In the genomic region with DNA sequence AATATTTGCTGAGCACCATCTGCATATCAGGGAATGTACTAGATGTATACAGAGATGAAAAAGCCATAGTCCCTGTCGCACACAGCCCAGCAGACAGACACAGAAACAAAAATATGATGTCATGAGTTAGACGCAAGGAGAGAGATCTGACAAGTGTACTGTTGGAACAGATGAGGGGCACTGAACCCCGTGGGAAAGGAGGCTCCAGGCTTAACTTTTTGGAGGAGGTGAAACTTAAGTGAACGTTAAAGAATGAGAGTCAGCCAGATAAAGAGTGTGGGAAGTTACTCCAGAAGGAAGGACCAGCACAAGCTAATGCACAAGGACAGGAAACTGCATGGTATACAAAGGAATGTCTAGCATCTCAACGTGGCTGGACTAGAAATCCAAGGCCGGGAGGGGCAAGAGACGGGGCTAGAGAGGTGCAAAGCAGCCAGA, we compare ENCODE assay signal across 18 cellular contexts. TPM values are rescaled to one million over a fixed set of nuclear protein-coding genes. Genes with fewer than 3 reads are reported as not detected.
A peak's percentile ranks its signal among the peaks of the same experiment; 100 is the strongest.
DNase-seq lines count a peak whose midpoint lies in the region; ATAC-seq, FAIRE-seq and TF ChIP-seq lines count a peak whose summit lies in the region.
"Had no signal": no experiment of that assay in that cellular context is flagged by ENCODE, and none has a peak within 500 bp of the region (broad histone marks: within the 10 kb centered on the region; RNA-seq: fewer than 3 reads in every experiment).

No MANE protein-coding gene starts in this region.

- peaks cover 8% of the 10 kb centered on the region for H3K4me1 ChIP-seq in HEK293 (ENCODE audit: control insufficient read depth, insufficient read depth, low read length)
- peaks cover 37% of the 10 kb centered on the region for H3K4me1 ChIP-seq in astrocyte (ENCODE audit: insufficient read depth, low read length)
- peaks cover 14 to 48% (median 39%) of the 10 kb centered on the region in 6 donors for H3K4me1 ChIP-seq in spleen
- H3K4me1 ChIP-seq: gastrocnemius medialis had no signal

- peak; percentile 29 for FAIRE-seq in astrocyte (lab: Jason Lieb, UNC)
- FAIRE-seq: H54 had no signal

- H3K4me2 ChIP-seq in astrocyte (ENCODE audit: low read length): peak overlapping the region; percentile 63

- H3K27me3 ChIP-seq in astrocyte (ENCODE audit: insufficient read depth, low read length): no peaks in the 10 kb centered on the region
- H3K27me3 ChIP-seq in spleen (replicated peaks in 1 of 7): peaks cover 0 to 45% (median 27%) of the 10 kb centered on the region in 7 donors
- H3K27me3 ChIP-seq: gastrocnemius medialis, stomach had no signal

- H3K36me3 ChIP-seq in HEK293 (ENCODE audit: control insufficient read depth in 2 of 2, insufficient read depth in 1 of 2, low read length in 2 of 2) (peaks cover 0 to 2% of the 10 kb centered on the region in 2 experiments; a peak in 1 of 3 replicates), astrocyte (ENCODE audit: insufficient read depth, low read length) (peaks cover 7% of the 10 kb centered on the region), spleen (no peaks in the 10 kb centered on the region)
- H3K36me3 ChIP-seq: gastrocnemius medialis, stomach had no signal

- H3K9me3 Mint-ChIP-seq in astrocyte (ENCODE audit: unreplicated experiment): peaks cover 2% of the 10 kb centered on the region
- H3K9me3 Mint-ChIP-seq: dendritic cell treated with granulocyte-macrophage colony-stimulating factor and Interleukin-4, amounts not matched to agents 40 ng/mL and 50 ng/mL, for 4 days had no signal

- peaks cover 7% of the 10 kb centered on the region for H3K36me3 Mint-ChIP-seq in astrocyte (ENCODE audit: low read depth, unreplicated experiment)

- no peak for TF ChIP-seq POLR2A in spleen (IDR thresholded peaks at IDR 0.05)

- H2AFZ ChIP-seq in astrocyte (ENCODE audit: low read depth, low read length): peak overlapping the region; percentile 31

- H3K9ac ChIP-seq in astrocyte (ENCODE audit: low read length): peak overlapping the region; percentile 76

- no peak for ATAC-seq in HG03469 (IDR thresholded peaks at IDR 0.05; ENCODE audit: unreplicated experiment)
- ATAC-seq in GM19452 (IDR thresholded peaks at IDR 0.05; ENCODE audit: unreplicated experiment): no peak
- ATAC-seq: gastrocnemius medialis, sciatic nerve had no signal

- H3K27me3 Mint-ChIP-seq in astrocyte (ENCODE audit: low read depth, unreplicated experiment): no peaks in the 10 kb centered on the region
- H3K27me3 Mint-ChIP-seq: CD4-positive, alpha-beta memory T cell had no signal

- H4K20me1 ChIP-seq in astrocyte (ENCODE audit: insufficient read depth, low read length): peaks cover 8% of the 10 kb centered on the region

- H3K79me2 ChIP-seq in astrocyte (ENCODE audit: insufficient read depth, low read length): peaks cover 35% of the 10 kb centered on the region

- 66 to 74% (median 71%) methylated on average over 7 of the region's 7 CpGs for WGBS in spleen, 5 donors

- intact Hi-C loops in spleen (cut with DNase I; ENCODE audit: low total_unique reads): no loop called here

- DNase-seq in astrocyte (ENCODE audit: low read depth) (peak; percentile 90), islet precursor cell (peak; percentile 82), spleen (peak; percentile 35)
- no peak for DNase-seq in effector CD4-positive, alpha-beta T cell
- DNase-seq: activated CD8-positive, alpha-beta memory T cell treated with anti-CD3 and anti-CD28 coated beads for 24 hours; activated gamma-delta T cell treated with Interleukin-2 at 50 U/mL for 16 hours; CD4-positive, alpha-beta memory T cell; gastrocnemius medialis; GF-D8; NCI-H82; Right ventricle myocardium superior; stomach had no signal

- peak overlapping the region; percentile 94 for H3K4me3 Mint-ChIP-seq in astrocyte (ENCODE audit: unreplicated experiment)
- H3K4me3 Mint-ChIP-seq: dendritic cell treated with granulocyte-macrophage colony-stimulating factor and Interleukin-4, amounts not matched to agents 40 ng/mL and 50 ng/mL, for 4 days had no signal

- CTCF ChIA-PET in HEK293 (lab: Yijun Ruan, JAX): interaction anchor here (1.1 kb wide), 1 partner anchor 125 kb away, joined by 4 read pairs; no protein-coding TSS in a partner anchor

- peak overlapping the region; percentile 91 for H3K27ac Mint-ChIP-seq in astrocyte (ENCODE audit: unreplicated experiment)
- H3K27ac Mint-ChIP-seq: dendritic cell treated with granulocyte-macrophage colony-stimulating factor and Interleukin-4, amounts not matched to agents 40 ng/mL and 50 ng/mL, for 4 days had no signal

- POLR2A ChIA-PET in HEK293 (lab: Yijun Ruan, JAX): no interaction called here

- H3K9me3 ChIP-seq in HEK293 (ENCODE audit: control insufficient read depth, insufficient read depth, low read depth, low read length) (no peaks in the 10 kb centered on the region), astrocyte (ENCODE audit: insufficient read depth, low read depth, low read length) (no peaks in the 10 kb centered on the region), spleen (no peaks in the 10 kb centered on the region)
- H3K9me3 ChIP-seq: gastrocnemius medialis, stomach had no signal

- peaks cover 41% of the 10 kb centered on the region for H3K4me1 Mint-ChIP-seq in astrocyte (ENCODE audit: low read depth, unreplicated experiment)

- no peak overlapping the region for H3K4me3 ChIP-seq in HEK293 (ENCODE audit: low read depth, low read length)
- H3K4me3 ChIP-seq in astrocyte (ENCODE audit: insufficient read depth, low read depth, low read length): no peak overlapping the region
- no peak overlapping the region for H3K4me3 ChIP-seq in spleen
- H3K4me3 ChIP-seq: gastrocnemius medialis, stomach had no signal

- no peak overlapping the region for H3K27ac ChIP-seq in HEK293 (ENCODE audit: extremely low read depth, low read depth, low read length)
- H3K27ac ChIP-seq in astrocyte (ENCODE audit: low read depth, low read length): peak overlapping the region; percentile 86
- H3K27ac ChIP-seq in spleen: peak overlapping the region in 1 of 8 donors; percentile 16
- H3K27ac ChIP-seq: gastrocnemius medialis had no signal

- no peak for TF ChIP-seq CTCF in HEK293 (tag by site-specific recombination; IDR thresholded peaks at IDR 0.05)
- TF ChIP-seq CTCF in astrocyte (IDR thresholded peaks at IDR 0.05; ENCODE audit: insufficient read depth, low read depth, low read length): no peak
- no peak for TF ChIP-seq CTCF in spleen (IDR thresholded peaks at IDR 0.05 in 8 of 11, conservative IDR thresholded peaks at IDR 0.05 in 3 of 11)

TF ChIP-seq in HEK293, 187 proteins besides CTCF, POLR2A, EP300 and RAD21:
- TF ChIP-seq ZSCAN16 (tag by site-specific recombination; IDR thresholded peaks at IDR 0.05) (no peak), MZF1 (tag by site-specific recombination; IDR thresholded peaks at IDR 0.05; ENCODE audit: borderline replicate concordance) (no peak), ZNF792 (tag by site-specific recombination; IDR thresholded peaks at IDR 0.05) (no peak)
- TF ChIP-seq, protein P1, sequence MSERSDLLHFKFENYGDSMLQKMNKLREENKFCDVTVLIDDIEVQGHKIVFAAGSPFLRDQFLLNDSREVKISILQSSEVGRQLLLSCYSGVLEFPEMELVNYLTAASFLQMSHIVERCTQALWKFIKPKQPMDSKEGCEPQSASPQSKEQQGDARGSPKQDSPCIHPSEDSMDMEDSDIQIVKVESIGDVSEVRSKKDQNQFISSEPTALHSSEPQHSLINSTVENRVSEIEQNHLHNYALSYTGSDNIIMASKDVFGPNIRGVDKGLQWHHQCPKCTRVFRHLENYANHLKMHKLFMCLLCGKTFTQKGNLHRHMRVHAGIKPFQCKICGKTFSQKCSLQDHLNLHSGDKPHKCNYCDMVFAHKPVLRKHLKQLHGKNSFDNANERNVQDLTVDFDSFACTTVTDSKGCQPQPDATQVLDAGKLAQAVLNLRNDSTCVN (tag by site-specific recombination; optimal IDR thresholded peaks at IDR 0.05): no peak
- TF ChIP-seq, protein P2, sequence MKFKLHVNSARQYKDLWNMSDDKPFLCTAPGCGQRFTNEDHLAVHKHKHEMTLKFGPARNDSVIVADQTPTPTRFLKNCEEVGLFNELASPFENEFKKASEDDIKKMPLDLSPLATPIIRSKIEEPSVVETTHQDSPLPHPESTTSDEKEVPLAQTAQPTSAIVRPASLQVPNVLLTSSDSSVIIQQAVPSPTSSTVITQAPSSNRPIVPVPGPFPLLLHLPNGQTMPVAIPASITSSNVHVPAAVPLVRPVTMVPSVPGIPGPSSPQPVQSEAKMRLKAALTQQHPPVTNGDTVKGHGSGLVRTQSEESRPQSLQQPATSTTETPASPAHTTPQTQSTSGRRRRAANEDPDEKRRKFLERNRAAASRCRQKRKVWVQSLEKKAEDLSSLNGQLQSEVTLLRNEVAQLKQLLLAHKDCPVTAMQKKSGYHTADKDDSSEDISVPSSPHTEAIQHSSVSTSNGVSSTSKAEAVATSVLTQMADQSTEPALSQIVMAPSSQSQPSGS (tag by site-specific recombination; IDR thresholded peaks at IDR 0.05; ENCODE audit: low read depth): peak; percentile 68; the same call in 1 of the 2 replicates

RNA-seq across cellular contexts. Expression of a gene that starts 2.5 kb away (rescaled TPM):
- total RNA-seq in astrocyte (1,163 and 1,186 TPM in 2 replicates), spleen (100 to 1,000 TPM in 5 of 7 donors, 10 to 100 TPM in 2; 87.3 to 315 (median 121) TPM)
- 10 to 100 TPM; 15.4 to 33.0 (median 26.0) TPM for polyA plus RNA-seq in spleen
